Comparison of ENCODE assay signal across 9 cellular contexts in the genomic region with DNA sequence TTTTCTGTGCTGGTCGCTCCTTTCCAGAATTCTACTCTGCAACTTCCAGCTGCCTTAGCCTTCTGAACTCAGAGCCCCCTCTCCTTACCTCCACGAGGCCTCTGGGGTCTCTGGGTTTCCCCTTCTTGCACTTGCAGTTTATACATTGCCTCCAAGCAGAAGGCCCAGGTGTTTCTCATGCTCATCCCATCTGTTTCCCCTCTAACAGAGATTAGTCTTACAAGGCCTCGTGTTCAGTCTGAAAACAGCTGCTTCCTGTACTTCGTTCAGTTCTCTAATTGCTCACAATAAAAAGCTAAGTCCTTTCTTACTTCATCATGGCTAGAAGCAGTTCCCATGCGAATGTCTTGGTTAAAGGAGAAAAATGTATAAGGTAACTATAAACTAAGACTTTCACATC.
DNase-seq lines count a peak whose midpoint lies in the region; FAIRE-seq and TF ChIP-seq lines count a peak whose summit lies in the region.
"Had no signal": no experiment of that assay in that cellular context is flagged by ENCODE, and none has a peak within 500 bp of the region (broad histone marks: within the 10 kb centered on the region; RNA-seq: fewer than 3 reads in every experiment).

No MANE protein-coding gene starts in this region.

- WGBS in hepatocyte (ENCODE audit: low lambda C conversion rate, missing lambda C conversion rate) = 37% methylated on average over 5 of the region's 5 CpGs
- no CpG with 5 or more reads among the region's 5 CpGs for WGBS in neuronal stem cell (ENCODE audit: extremely low coverage in 2 of 2, insufficient read length in 2 of 2, insufficient replicate concordance in 1 of 2), 2 donors

- H3K4me3 ChIP-seq in HFF-Myc (replicated peaks; ENCODE audit: low read depth, low read length) (no peak overlapping the region), hepatocyte (no peak overlapping the region), tibial artery (no peak overlapping the region), neuronal stem cell (ENCODE audit: low read length in 2 of 2) (no peak overlapping the region)

- no peaks in the 10 kb centered on the region for H4K20me1 ChIP-seq in hepatocyte (ENCODE audit: insufficient read depth, poor library complexity, severe bottlenecking)

- no peak overlapping the region for H4K8ac ChIP-seq in neuronal stem cell (ENCODE audit: low read depth, low read length)

- intact Hi-C loops in tibial artery (cut with DNase I; ENCODE audit: low total_unique reads) = no loop called here

- peaks cover 5% of the 10 kb centered on the region for H3K79me2 ChIP-seq in hepatocyte

- FAIRE-seq in urothelium cell line (lab: Jason Lieb, UNC) = no peak

- H3K4ac ChIP-seq in neuronal stem cell (ENCODE audit: low read length) = no peak overlapping the region

- no peak overlapping the region for H3K9ac ChIP-seq in neuronal stem cell (ENCODE audit: low read depth, low read length, poor library complexity)

- H3K23ac ChIP-seq in neuronal stem cell (ENCODE audit: low read depth, low read length, poor library complexity) = no peak overlapping the region

- no peaks in the 10 kb centered on the region for H3K9me2 ChIP-seq in hepatocyte (replicated peaks; ENCODE audit: insufficient read depth)

- H2BK15ac ChIP-seq in neuronal stem cell (ENCODE audit: low read length) = no peak overlapping the region

- H3K27me3 ChIP-seq in hepatocyte = no peaks in the 10 kb centered on the region
- no peaks in the 10 kb centered on the region for H3K27me3 ChIP-seq in tibial artery
- H3K27me3 ChIP-seq in neuronal stem cell (ENCODE audit: control insufficient read depth in 3 of 3, insufficient read depth in 3 of 3, low read depth in 1 of 3, low read length in 3 of 3) = no peaks in the 10 kb centered on the region

- H3K18ac ChIP-seq in neuronal stem cell (ENCODE audit: low read length) = no peak overlapping the region

- H3K79me1 ChIP-seq in neuronal stem cell (ENCODE audit: low read depth, low read length) = no peaks in the 10 kb centered on the region

- TF ChIP-seq CTCF in GM10266 (IDR thresholded peaks at IDR 0.05; ENCODE audit: control insufficient read depth, insufficient read depth, low read depth, missing control alignments) (no peak), HFF-Myc (IDR thresholded peaks at IDR 0.05; ENCODE audit: low read depth, low read length, missing control alignments) (no peak), hepatocyte (IDR thresholded peaks at IDR 0.05; ENCODE audit: poor library complexity) (no peak), tibial artery (IDR thresholded peaks at IDR 0.05) (no peak)

- H2BK12ac ChIP-seq in neuronal stem cell (ENCODE audit: low read length) = no peak overlapping the region

- no peak overlapping the region for H2BK5ac ChIP-seq in neuronal stem cell (ENCODE audit: low read length)

- no peak overlapping the region for H2AK5ac ChIP-seq in neuronal stem cell (ENCODE audit: low read depth, low read length)

- H3K4me2 ChIP-seq in hepatocyte (peak overlapping the region; percentile 3), neuronal stem cell (ENCODE audit: insufficient read depth, low read length, poor library complexity, severe bottlenecking) (no peak overlapping the region)

- DNase-seq in GM10266 (ENCODE audit: extremely low spot score) (peak; percentile 23), HFF-Myc (ENCODE audit: extremely low read depth, low read depth) (peak; percentile 55), NCI-H2171 treated with DMSO at 0.1 percent for 48 hours (lab: John Stamatoyannopoulos, UW) (peak; percentile 99), hepatocyte (ENCODE audit: low spot score) (peak; percentile 20), tibial artery (no peak), neuronal stem cell (ENCODE audit: low spot score) (no peak), urothelium cell line (ENCODE audit: low spot score) (no peak), cerebellar cortex (ENCODE audit: low spot score) (no peak)
- DNase-seq: hypothalamus had no signal

- H3K4me1 ChIP-seq in hepatocyte (ENCODE audit: insufficient read depth) (no peaks in the 10 kb centered on the region), tibial artery (no peaks in the 10 kb centered on the region), neuronal stem cell (ENCODE audit: control insufficient read depth in 2 of 2, insufficient read depth in 1 of 2, low read depth in 1 of 2, low read length in 2 of 2) (no peaks in the 10 kb centered on the region)

- no peaks in the 10 kb centered on the region for H3K36me3 ChIP-seq in hepatocyte (replicated peaks; ENCODE audit: insufficient read depth, low read depth)
- no peaks in the 10 kb centered on the region for H3K36me3 ChIP-seq in tibial artery
- no peaks in the 10 kb centered on the region for H3K36me3 ChIP-seq in neuronal stem cell (replicated peaks in 1 of 2; ENCODE audit: control insufficient read depth in 2 of 2, insufficient read depth in 2 of 2, low read length in 2 of 2)

- H3K9me3 ChIP-seq in hepatocyte (ENCODE audit: low read depth) = no peaks in the 10 kb centered on the region
- H3K9me3 ChIP-seq in tibial artery = no peaks in the 10 kb centered on the region
- no peaks in the 10 kb centered on the region for H3K9me3 ChIP-seq in neuronal stem cell (replicated peaks in 1 of 2; ENCODE audit: control insufficient read depth in 2 of 2, insufficient read depth in 1 of 2, low read depth in 1 of 2, low read length in 2 of 2)

- H2BK120ac ChIP-seq in neuronal stem cell (ENCODE audit: low read depth, low read length) = no peak overlapping the region

- H2AFZ ChIP-seq in hepatocyte (no peak overlapping the region), neuronal stem cell (ENCODE audit: low read length) (no peak overlapping the region)

- H3K27ac ChIP-seq in hepatocyte (peak overlapping the region; percentile 44), tibial artery (no peak overlapping the region), neuronal stem cell (replicated peaks; ENCODE audit: low read length) (no peak overlapping the region)

- no peak overlapping the region for H3K14ac ChIP-seq in neuronal stem cell (ENCODE audit: low read length)

- H4K91ac ChIP-seq in neuronal stem cell (ENCODE audit: low read depth, low read length, poor library complexity) = no peak overlapping the region

Comparison
In these comparisons a context has a peak if more than half of its experiments do, and no peak if none do; other contexts are left out.
1. DNase-seq: peak in GM10266 (single experiment), HFF-Myc (single experiment), NCI-H2171 treated with DMSO at 0.1 percent for 48 hours (single experiment) and hepatocyte (single experiment); none in tibial artery (0 of 2), neuronal stem cell (single experiment), urothelium cell line (single experiment) and cerebellar cortex (single experiment).